4 cellular contexts compared by ENCODE assay signal in genomic region chr10:125785831-125786230, GRCh38. TPM values are rescaled to one million over a fixed set of nuclear protein-coding genes. Genes with fewer than 3 reads are reported as not detected.
"Had no signal": no experiment of that assay in that cellular context is flagged by ENCODE, and none has a peak within 500 bp of the region (broad histone marks: within the 10 kb centered on the region; RNA-seq: fewer than 3 reads in every experiment).

No MANE protein-coding gene starts in this region.

- DNase-seq: GDM1, GF-D8 had no signal

- H3K4me3 ChIP-seq: GM12878 had no signal

RNA-seq across cellular contexts. Expression of gene MMP21, which starts 10.2 kb away (rescaled TPM):
- total RNA-seq: G401, GM12878 had no signal
